In the genomic region with DNA sequence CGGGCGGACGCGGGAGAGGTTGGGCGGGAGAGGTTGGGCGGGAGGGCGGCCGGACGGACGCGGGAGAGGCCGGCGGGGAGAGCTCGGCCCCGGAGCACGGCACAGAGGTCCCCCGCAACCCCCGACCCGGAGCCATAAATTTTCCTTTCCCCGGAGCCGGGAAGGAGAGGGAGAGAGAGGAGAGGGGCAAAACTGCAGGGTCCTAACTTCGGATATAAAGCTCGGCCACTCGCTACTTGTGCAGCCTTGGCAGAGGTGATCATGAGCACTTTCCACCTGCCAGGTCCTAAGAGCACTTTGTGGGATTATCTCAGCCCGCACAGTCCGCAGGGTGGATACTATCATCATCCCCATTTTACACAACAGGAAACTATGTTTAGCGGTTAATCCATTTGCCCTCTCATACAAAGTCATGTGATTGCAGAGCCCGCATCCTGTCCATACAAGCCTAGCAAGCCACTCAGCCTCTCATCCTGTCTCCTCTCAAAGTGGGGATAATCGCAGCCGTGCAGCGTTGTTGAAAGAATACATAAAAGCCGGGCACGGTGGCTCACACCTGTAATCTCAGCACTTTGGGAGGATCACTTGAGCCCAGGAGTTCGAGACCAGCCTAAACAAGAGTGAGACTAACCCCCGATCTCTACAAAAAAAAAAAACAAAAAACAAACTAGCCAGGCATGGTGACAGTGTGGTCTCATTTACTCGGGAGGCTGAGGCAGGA, we compare ENCODE assay signal across 1 cellular context.
A peak's percentile ranks its signal among the peaks of the same experiment; 100 is the strongest.
TF ChIP-seq lines count a peak whose summit lies in the region.

No MANE protein-coding gene starts in this region.

TF ChIP-seq in HepG2, 621 proteins besides CTCF, POLR2A, EP300 and RAD21 (continued from another document):
- TF ChIP-seq, protein P1, sequence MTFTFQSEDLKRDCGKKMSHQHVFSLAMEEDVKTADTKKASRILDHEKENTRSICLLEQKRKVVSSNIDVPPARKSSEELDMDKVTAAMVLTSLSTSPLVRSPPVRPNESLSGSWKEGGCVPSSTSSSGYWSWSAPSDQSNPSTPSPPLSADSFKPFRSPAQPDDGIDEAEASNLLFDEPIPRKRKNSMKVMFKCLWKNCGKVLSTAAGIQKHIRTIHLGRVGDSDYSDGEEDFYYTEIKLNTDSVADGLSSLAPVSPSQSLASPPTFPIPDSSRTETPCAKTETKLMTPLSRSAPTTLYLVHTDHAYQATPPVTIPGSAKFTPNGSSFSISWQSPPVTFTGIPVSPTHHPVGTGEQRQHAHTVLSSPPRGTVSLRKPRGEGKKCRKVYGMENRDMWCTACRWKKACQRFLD (CRISPR knock-in tag; IDR thresholded peaks at IDR 0.05; ENCODE audit: borderline replicate concordance): 0 out of 2 replicates have a peak, but pooled peaks have one; percentile 55
- TF ChIP-seq ZNF138 (CRISPR knock-in tag; IDR thresholded peaks at IDR 0.05; ENCODE audit: low read depth): no peak
- peak; percentile 54; the same call in 1 of the 2 replicates for TF ChIP-seq ZNF263 (CRISPR knock-in tag; IDR thresholded peaks at IDR 0.05)
- TF ChIP-seq ELF1 (CRISPR knock-in tag; IDR thresholded peaks at IDR 0.05): no peak
- 0 out of 2 replicates have a peak, but pooled peaks have one; percentile 52 for TF ChIP-seq REPIN1 (CRISPR knock-in tag; IDR thresholded peaks at IDR 0.05; ENCODE audit: borderline replicate concordance, low read depth)
- TF ChIP-seq GATAD1 (CRISPR knock-in tag; IDR thresholded peaks at IDR 0.05): 0 out of 2 replicates have a peak, but pooled peaks have one; percentile 8
- 0 out of 2 replicates have a peak, but pooled peaks have one; percentile 32 for TF ChIP-seq ZNF431 (CRISPR knock-in tag; IDR thresholded peaks at IDR 0.05; ENCODE audit: borderline replicate concordance, low read depth)
- TF ChIP-seq, protein P2, sequence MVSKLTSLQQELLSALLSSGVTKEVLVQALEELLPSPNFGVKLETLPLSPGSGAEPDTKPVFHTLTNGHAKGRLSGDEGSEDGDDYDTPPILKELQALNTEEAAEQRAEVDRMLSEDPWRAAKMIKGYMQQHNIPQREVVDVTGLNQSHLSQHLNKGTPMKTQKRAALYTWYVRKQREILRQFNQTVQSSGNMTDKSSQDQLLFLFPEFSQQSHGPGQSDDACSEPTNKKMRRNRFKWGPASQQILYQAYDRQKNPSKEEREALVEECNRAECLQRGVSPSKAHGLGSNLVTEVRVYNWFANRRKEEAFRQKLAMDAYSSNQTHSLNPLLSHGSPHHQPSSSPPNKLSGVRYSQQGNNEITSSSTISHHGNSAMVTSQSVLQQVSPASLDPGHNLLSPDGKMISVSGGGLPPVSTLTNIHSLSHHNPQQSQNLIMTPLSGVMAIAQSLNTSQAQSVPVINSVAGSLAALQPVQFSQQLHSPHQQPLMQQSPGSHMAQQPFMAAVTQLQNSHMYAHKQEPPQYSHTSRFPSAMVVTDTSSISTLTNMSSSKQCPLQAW (CRISPR knock-in tag; IDR thresholded peaks at IDR 0.05): 0 out of 2 replicates have a peak, but pooled peaks have one; percentile 49
- no peak for TF ChIP-seq TAF15 (IDR thresholded peaks at IDR 0.05; ENCODE audit: low read depth, low read length, poor library complexity, severe bottlenecking)
- no peak for TF ChIP-seq IRX3 (CRISPR knock-in tag; IDR thresholded peaks at IDR 0.05; ENCODE audit: borderline replicate concordance, low read depth)
- TF ChIP-seq ZNF143 (CRISPR knock-in tag; IDR thresholded peaks at IDR 0.05): no peak
- TF ChIP-seq ELF4 (CRISPR knock-in tag; IDR thresholded peaks at IDR 0.05; ENCODE audit: borderline replicate concordance): 0 out of 2 replicates have a peak, but pooled peaks have one; percentile 41
- TF ChIP-seq, protein P3, sequence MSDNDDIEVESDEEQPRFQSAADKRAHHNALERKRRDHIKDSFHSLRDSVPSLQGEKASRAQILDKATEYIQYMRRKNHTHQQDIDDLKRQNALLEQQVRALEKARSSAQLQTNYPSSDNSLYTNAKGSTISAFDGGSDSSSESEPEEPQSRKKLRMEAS (IDR thresholded peaks at IDR 0.05): 0 out of 2 replicates have a peak, but pooled peaks have one; percentile 21
- 0 out of 2 replicates have a peak, but pooled peaks have one; percentile 22 for TF ChIP-seq FOXJ3 (CRISPR knock-in tag; IDR thresholded peaks at IDR 0.05; ENCODE audit: borderline replicate concordance)
- 0 out of 2 replicates have a peak, but pooled peaks have one; percentile 58 for TF ChIP-seq THAP7 (CRISPR knock-in tag; IDR thresholded peaks at IDR 0.05)
- TF ChIP-seq KDM5A (IDR thresholded peaks at IDR 0.05; ENCODE audit: borderline replicate concordance, low read length): 0 out of 2 replicates have a peak, but pooled peaks have one; percentile 14
- peak; percentile 34; the same call in 1 of the 2 replicates for TF ChIP-seq ZXDC (CRISPR knock-in tag; IDR thresholded peaks at IDR 0.05)
- TF ChIP-seq, protein P4, sequence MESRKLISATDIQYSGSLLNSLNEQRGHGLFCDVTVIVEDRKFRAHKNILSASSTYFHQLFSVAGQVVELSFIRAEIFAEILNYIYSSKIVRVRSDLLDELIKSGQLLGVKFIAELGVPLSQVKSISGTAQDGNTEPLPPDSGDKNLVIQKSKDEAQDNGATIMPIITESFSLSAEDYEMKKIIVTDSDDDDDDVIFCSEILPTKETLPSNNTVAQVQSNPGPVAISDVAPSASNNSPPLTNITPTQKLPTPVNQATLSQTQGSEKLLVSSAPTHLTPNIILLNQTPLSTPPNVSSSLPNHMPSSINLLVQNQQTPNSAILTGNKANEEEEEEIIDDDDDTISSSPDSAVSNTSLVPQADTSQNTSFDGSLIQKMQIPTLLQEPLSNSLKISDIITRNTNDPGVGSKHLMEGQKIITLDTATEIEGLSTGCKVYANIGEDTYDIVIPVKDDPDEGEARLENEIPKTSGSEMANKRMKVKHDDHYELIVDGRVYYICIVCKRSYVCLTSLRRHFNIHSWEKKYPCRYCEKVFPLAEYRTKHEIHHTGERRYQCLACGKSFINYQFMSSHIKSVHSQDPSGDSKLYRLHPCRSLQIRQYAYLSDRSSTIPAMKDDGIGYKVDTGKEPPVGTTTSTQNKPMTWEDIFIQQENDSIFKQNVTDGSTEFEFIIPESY (CRISPR knock-in tag; IDR thresholded peaks at IDR 0.05): peak; percentile 72
- TF ChIP-seq ZNF781 (CRISPR knock-in tag; IDR thresholded peaks at IDR 0.05; ENCODE audit: borderline replicate concordance, not compliant biosample characterization): peak; percentile 36
- TF ChIP-seq, protein P5, sequence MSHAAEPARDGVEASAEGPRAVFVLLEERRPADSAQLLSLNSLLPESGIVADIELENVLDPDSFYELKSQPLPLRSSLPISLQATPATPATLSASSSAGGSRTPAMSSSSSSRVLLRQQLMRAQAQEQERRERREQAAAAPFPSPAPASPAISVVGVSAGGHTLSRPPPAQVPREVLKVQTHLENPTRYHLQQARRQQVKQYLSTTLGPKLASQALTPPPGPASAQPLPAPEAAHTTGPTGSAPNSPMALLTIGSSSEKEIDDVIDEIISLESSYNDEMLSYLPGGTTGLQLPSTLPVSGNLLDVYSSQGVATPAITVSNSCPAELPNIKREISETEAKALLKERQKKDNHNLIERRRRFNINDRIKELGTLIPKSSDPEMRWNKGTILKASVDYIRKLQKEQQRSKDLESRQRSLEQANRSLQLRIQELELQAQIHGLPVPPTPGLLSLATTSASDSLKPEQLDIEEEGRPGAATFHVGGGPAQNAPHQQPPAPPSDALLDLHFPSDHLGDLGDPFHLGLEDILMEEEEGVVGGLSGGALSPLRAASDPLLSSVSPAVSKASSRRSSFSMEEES (CRISPR knock-in tag; IDR thresholded peaks at IDR 0.05): peak; percentile 64
- TF ChIP-seq ZNF350 (CRISPR knock-in tag; IDR thresholded peaks at IDR 0.05; ENCODE audit: borderline replicate concordance, low read depth): peak; percentile 65; the same call in 1 of the 2 replicates
- no peak for TF ChIP-seq ZNF597 (CRISPR knock-in tag; IDR thresholded peaks at IDR 0.05)
